ENCODE assay signal across 1 cellular context in the genomic region with DNA sequence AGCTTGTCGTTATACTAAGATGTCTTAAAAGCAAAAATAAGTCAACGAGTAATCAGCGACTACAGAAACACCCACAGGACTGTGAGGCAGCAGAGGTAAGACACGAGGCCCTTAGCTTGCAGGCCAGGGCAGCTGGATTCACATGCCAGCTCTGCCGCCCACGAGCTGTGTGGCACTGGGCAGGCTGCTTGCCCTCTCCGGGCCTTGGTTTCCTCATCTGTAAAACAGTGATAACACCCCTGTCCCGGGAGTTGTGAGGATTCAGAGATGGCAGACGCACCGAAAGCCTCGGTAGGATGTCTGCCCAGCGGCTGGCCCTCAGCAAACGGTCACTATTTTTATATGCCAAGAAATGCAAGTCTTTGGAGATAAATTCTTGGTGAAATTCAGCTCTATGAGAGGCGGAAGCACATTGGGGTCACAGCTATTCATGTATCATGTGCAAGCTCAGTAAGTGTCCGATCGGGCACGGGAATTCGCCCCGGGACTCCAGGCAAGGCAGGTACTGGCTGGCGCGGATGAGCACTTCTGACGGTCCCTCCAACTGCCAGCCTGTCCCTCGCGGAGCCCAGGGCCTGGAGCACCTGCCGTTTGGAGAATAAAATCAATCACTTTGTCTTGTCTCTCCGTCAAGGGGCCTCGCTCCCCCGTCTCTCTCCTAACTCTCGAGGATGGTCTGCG.
TF ChIP-seq lines count a peak whose summit lies in the region.

No MANE protein-coding gene starts in this region.

TF ChIP-seq in GM12878, 131 proteins besides CTCF, POLR2A, EP300 and RAD21:
- TF ChIP-seq, protein P1, sequence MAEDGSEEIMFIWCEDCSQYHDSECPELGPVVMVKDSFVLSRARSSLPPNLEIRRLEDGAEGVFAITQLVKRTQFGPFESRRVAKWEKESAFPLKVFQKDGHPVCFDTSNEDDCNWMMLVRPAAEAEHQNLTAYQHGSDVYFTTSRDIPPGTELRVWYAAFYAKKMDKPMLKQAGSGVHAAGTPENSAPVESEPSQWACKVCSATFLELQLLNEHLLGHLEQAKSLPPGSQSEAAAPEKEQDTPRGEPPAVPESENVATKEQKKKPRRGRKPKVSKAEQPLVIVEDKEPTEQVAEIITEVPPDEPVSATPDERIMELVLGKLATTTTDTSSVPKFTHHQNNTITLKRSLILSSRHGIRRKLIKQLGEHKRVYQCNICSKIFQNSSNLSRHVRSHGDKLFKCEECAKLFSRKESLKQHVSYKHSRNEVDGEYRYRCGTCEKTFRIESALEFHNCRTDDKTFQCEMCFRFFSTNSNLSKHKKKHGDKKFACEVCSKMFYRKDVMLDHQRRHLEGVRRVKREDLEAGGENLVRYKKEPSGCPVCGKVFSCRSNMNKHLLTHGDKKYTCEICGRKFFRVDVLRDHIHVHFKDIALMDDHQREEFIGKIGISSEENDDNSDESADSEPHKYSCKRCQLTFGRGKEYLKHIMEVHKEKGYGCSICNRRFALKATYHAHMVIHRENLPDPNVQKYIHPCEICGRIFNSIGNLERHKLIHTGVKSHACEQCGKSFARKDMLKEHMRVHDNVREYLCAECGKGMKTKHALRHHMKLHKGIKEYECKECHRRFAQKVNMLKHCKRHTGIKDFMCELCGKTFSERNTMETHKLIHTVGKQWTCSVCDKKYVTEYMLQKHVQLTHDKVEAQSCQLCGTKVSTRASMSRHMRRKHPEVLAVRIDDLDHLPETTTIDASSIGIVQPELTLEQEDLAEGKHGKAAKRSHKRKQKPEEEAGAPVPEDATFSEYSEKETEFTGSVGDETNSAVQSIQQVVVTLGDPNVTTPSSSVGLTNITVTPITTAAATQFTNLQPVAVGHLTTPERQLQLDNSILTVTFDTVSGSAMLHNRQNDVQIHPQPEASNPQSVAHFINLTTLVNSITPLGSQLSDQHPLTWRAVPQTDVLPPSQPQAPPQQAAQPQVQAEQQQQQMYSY (CRISPR knock-in tag; IDR thresholded peaks at IDR 0.05): no peak
- TF ChIP-seq STAT1 (conservative IDR thresholded peaks at IDR 0.05) (no peak), CBX3 (IDR thresholded peaks at IDR 0.05; ENCODE audit: borderline replicate concordance, low read depth) (no peak), MYB (IDR thresholded peaks at IDR 0.05; ENCODE audit: borderline replicate concordance, low read depth, low read length) (no peak), ZNF274 (IDR thresholded peaks at IDR 0.05; ENCODE audit: insufficient read depth, insufficient read length) (no peak), DPF2 (IDR thresholded peaks at IDR 0.05) (no peak), MTA2 (IDR thresholded peaks at IDR 0.05; ENCODE audit: low read depth) (no peak), ATF7 (IDR thresholded peaks at IDR 0.05; ENCODE audit: low read depth) (no peak), LARP7 (IDR thresholded peaks at IDR 0.05) (no peak), NR2F1 (conservative IDR thresholded peaks at IDR 0.05) (no peak), RBBP5 (conservative IDR thresholded peaks at IDR 0.05) (no peak), KDM1A (IDR thresholded peaks at IDR 0.05; ENCODE audit: borderline replicate concordance) (no peak)
- TF ChIP-seq, protein P2, sequence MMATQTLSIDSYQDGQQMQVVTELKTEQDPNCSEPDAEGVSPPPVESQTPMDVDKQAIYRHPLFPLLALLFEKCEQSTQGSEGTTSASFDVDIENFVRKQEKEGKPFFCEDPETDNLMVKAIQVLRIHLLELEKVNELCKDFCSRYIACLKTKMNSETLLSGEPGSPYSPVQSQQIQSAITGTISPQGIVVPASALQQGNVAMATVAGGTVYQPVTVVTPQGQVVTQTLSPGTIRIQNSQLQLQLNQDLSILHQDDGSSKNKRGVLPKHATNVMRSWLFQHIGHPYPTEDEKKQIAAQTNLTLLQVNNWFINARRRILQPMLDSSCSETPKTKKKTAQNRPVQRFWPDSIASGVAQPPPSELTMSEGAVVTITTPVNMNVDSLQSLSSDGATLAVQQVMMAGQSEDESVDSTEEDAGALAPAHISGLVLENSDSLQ (IDR thresholded peaks at IDR 0.05): no peak
- TF ChIP-seq, protein P3, sequence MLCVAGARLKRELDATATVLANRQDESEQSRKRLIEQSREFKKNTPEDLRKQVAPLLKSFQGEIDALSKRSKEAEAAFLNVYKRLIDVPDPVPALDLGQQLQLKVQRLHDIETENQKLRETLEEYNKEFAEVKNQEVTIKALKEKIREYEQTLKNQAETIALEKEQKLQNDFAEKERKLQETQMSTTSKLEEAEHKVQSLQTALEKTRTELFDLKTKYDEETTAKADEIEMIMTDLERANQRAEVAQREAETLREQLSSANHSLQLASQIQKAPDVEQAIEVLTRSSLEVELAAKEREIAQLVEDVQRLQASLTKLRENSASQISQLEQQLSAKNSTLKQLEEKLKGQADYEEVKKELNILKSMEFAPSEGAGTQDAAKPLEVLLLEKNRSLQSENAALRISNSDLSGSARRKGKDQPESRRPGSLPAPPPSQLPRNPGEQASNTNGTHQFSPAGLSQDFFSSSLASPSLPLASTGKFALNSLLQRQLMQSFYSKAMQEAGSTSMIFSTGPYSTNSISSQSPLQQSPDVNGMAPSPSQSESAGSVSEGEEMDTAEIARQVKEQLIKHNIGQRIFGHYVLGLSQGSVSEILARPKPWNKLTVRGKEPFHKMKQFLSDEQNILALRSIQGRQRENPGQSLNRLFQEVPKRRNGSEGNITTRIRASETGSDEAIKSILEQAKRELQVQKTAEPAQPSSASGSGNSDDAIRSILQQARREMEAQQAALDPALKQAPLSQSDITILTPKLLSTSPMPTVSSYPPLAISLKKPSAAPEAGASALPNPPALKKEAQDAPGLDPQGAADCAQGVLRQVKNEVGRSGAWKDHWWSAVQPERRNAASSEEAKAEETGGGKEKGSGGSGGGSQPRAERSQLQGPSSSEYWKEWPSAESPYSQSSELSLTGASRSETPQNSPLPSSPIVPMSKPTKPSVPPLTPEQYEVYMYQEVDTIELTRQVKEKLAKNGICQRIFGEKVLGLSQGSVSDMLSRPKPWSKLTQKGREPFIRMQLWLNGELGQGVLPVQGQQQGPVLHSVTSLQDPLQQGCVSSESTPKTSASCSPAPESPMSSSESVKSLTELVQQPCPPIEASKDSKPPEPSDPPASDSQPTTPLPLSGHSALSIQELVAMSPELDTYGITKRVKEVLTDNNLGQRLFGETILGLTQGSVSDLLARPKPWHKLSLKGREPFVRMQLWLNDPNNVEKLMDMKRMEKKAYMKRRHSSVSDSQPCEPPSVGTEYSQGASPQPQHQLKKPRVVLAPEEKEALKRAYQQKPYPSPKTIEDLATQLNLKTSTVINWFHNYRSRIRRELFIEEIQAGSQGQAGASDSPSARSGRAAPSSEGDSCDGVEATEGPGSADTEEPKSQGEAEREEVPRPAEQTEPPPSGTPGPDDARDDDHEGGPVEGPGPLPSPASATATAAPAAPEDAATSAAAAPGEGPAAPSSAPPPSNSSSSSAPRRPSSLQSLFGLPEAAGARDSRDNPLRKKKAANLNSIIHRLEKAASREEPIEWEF (IDR thresholded peaks at IDR 0.05; ENCODE audit: insufficient replicate concordance, low read depth, low read length): no peak
- TF ChIP-seq, protein P4, sequence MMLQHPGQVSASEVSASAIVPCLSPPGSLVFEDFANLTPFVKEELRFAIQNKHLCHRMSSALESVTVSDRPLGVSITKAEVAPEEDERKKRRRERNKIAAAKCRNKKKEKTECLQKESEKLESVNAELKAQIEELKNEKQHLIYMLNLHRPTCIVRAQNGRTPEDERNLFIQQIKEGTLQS (IDR thresholded peaks at IDR 0.05; ENCODE audit: borderline replicate concordance, extremely low read depth, low read depth, low read length): no peak
